ENCODE assay signal across 24 cellular contexts in the genomic region with DNA sequence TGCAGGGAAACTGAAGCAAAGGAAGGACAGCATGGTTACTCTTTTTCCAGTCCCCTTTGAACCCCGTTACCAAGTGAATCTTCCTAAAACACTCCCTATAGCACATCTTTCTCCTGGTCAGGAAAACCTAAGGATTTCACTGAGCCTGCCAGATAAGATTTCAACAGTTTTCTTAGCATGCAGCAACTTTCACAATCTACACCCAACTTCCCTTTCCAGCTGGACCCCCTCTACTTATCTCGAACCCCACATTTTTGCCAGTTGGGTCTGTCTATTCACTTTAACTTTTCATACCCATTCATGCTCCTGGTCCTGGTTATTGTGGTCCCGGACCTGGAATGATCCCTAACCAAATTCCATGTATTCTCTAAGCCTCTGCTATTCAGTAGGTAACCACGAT.
"Had no signal": no experiment of that assay in that cellular context is flagged by ENCODE, and none has a peak within 500 bp of the region (broad histone marks: within the 10 kb centered on the region; RNA-seq: fewer than 3 reads in every experiment).

No MANE protein-coding gene starts in this region.

- DNase-seq: kidney; left colon; left lung; lower lobe of right lung; mammary epithelial cell; mesenchymal stem cell; naive thymus-derived CD8-positive, alpha-beta T cell; nucleus accumbens; pancreas; posterior cingulate gyrus; retina; right cardiac atrium; stimulated activated CD4-positive, alpha-beta T cell treated with anti-CD3 and anti-CD28 coated beads, Interleukin-12 subunit alpha, Interleukin-12 subunit beta, amount 100 ng/mL, for 4 hours; stimulated activated CD4-positive, alpha-beta T cell treated with anti-CD3 and anti-CD28 coated beads, Interleukin-15, amount 100 ng/mL, for 24 hours; stimulated activated CD4-positive, alpha-beta T cell treated with anti-CD3 and anti-CD28 coated beads, Interleukin-2, amount 100 ng/mL, for 24 hours; stimulated activated CD4-positive, alpha-beta T cell treated with anti-CD3 and anti-CD28 coated beads, Interleukin-4, amount 100 ng/mL, for 1 hour; stimulated activated naive B cell treated with anti-CD40 and anti-IgM and Interleukin-4, amounts not matched to agents 10 μg/mL and 1 μg/mL and 100 μg/mL, for 72 hours; stimulated activated naive CD8-positive, alpha-beta T cell treated with anti-CD3 and anti-CD28 coated beads, Interleukin-15, Interleukin-2, amounts not matched to agents 100 U/mL and 50 U/mL, for 24 hours; stomach; testis; thyroid gland; transverse colon; upper lobe of left lung had no signal

- ATAC-seq: left colon; left lung; lower lobe of right lung; naive thymus-derived CD8-positive, alpha-beta T cell; pancreas; right cardiac atrium; sciatic nerve; stimulated activated naive B cell treated with anti-CD40 and anti-IgM and Interleukin-4, amounts not matched to agents 10 μg/mL and 1 μg/mL and 100 μg/mL, for 72 hours; stimulated activated naive CD8-positive, alpha-beta T cell treated with anti-CD3 and anti-CD28 coated beads, Interleukin-15, Interleukin-2, amounts not matched to agents 100 U/mL and 50 U/mL, for 24 hours had no signal
